In genomic region chr20:40233401-40233800, GRCh38 we compare ENCODE assay signal across 20 cellular contexts.
A peak's percentile ranks its signal among the peaks of the same experiment; 100 is the strongest.
DNase-seq lines count a peak whose midpoint lies in the region; ATAC-seq, FAIRE-seq and TF ChIP-seq lines count a peak whose summit lies in the region.
"Had no signal": no experiment of that assay in that cellular context is flagged by ENCODE, and none has a peak within 500 bp of the region (broad histone marks: within the 10 kb centered on the region; RNA-seq: fewer than 3 reads in every experiment).

No MANE protein-coding gene starts in this region.

- TF ChIP-seq CTCF in A673 (conservative IDR thresholded peaks at IDR 0.05; ENCODE audit: low read depth, low read length) (no peak), kidney (IDR thresholded peaks at IDR 0.05; ENCODE audit: borderline replicate concordance, extremely low read depth, insufficient read depth) (no peak)

- intact Hi-C loops in A673 (cut with micrococcal nuclease; ENCODE audit: unreplicated experiment) = loop anchor here (10.0 kb wide), 1 partner anchor 159 kb away; no protein-coding TSS in a partner anchor
- intact Hi-C loops in sciatic nerve (cut with DNase I) = no loop called here
- intact Hi-C loops in kidney (cut with DNase I) = no loop called here

- H3K9ac ChIP-seq in SK-N-MC (ENCODE audit: insufficient read length) = peak overlapping the region; percentile 40
- no peak overlapping the region for H3K9ac ChIP-seq in kidney (ENCODE audit: low read length in 2 of 2)

- no peaks in the 10 kb centered on the region for H3K36me3 Mint-ChIP-seq in stimulated activated effector memory CD8-positive, alpha-beta T cell treated with anti-CD3 and anti-CD28 coated beads, Interleukin-12 subunit alpha, Interleukin-12 subunit beta, amount 100 ng/mL, for 72 hours

- H3K27ac ChIP-seq in A673 (ENCODE audit: low read depth, low read length, poor library complexity, severe bottlenecking) (peak overlapping the region; percentile 89), SK-N-MC (peak overlapping the region; percentile 99), kidney (ENCODE audit: low read depth in 2 of 2, low read length in 2 of 2) (no peak overlapping the region)

- POLR2A ChIA-PET in A673 (lab: Charles Lee; ENCODE audit: low non-redundant PET) = no interaction called here

- H3K27ac Mint-ChIP-seq in stimulated activated effector memory CD8-positive, alpha-beta T cell treated with anti-CD3 and anti-CD28 coated beads, Interleukin-12 subunit alpha, Interleukin-12 subunit beta, amount 100 ng/mL, for 72 hours = no peak overlapping the region
- H3K27ac Mint-ChIP-seq: CD4-positive, alpha-beta T cell had no signal

- H3K4me3 ChIP-seq in A673 (ENCODE audit: low read depth, low read length, poor library complexity, severe bottlenecking) (no peak overlapping the region), SK-N-MC (peak overlapping the region; percentile 63), kidney (ENCODE audit: low read length in 2 of 2) (no peak overlapping the region)

- no peak overlapping the region for H3K4me3 Mint-ChIP-seq in stimulated activated effector memory CD8-positive, alpha-beta T cell treated with anti-CD3 and anti-CD28 coated beads, Interleukin-12 subunit alpha, Interleukin-12 subunit beta, amount 100 ng/mL, for 72 hours
- H3K4me3 Mint-ChIP-seq: CD4-positive, alpha-beta T cell had no signal

- no peaks in the 10 kb centered on the region for H3K9me3 ChIP-seq in A673 (ENCODE audit: low read depth, low read length, poor library complexity, severe bottlenecking)
- no peaks in the 10 kb centered on the region for H3K9me3 ChIP-seq in SK-N-MC (ENCODE audit: low read depth, low read length)
- H3K9me3 ChIP-seq in kidney (ENCODE audit: control insufficient read depth in 1 of 2, low read length in 2 of 2) = no peaks in the 10 kb centered on the region

- BruUV-seq in A673 (replicated peaks; lab: Mats Ljungman, UMichigan) = no TSS peak

- no peaks in the 10 kb centered on the region for H3K9me3 Mint-ChIP-seq in stimulated activated effector memory CD8-positive, alpha-beta T cell treated with anti-CD3 and anti-CD28 coated beads, Interleukin-12 subunit alpha, Interleukin-12 subunit beta, amount 100 ng/mL, for 72 hours
- H3K9me3 Mint-ChIP-seq: CD4-positive, alpha-beta T cell had no signal

- DNase-seq in A673 (ENCODE audit: low spot score) = peak; percentile 82
- peak; percentile 24 for DNase-seq in M059J (ENCODE audit: low read depth)
- peak; percentile 84 for DNase-seq in SK-N-MC (ENCODE audit: low read depth, low spot score)
- no peak for DNase-seq in sciatic nerve (ENCODE audit: low spot score)
- DNase-seq in stimulated activated effector memory CD8-positive, alpha-beta T cell treated with anti-CD3 and anti-CD28 coated beads, Interleukin-12 subunit alpha, Interleukin-12 subunit beta, amount 100 ng/mL, for 72 hours (ENCODE audit: low spot score in 2 of 2) = no peak
- DNase-seq in kidney = no peak
- no peak for DNase-seq in RKO (ENCODE audit: low spot score)
- DNase-seq: AML-193; Calu3; CD4-positive, alpha-beta T cell; DMS79 treated with DMSO at 0.1 percent for 48 hours; KG1; NCI-H1048; NCI-H1436 treated with DMSO at 0.1 percent for 48 hours; NCI-H2029 treated with DMSO at 0.1 percent for 48 hours; NCI-H2227 treated with DMSO at 0.1 percent for 48 hours; NCI-H524; SHP77 had no signal

- H3K4me1 Mint-ChIP-seq in stimulated activated effector memory CD8-positive, alpha-beta T cell treated with anti-CD3 and anti-CD28 coated beads, Interleukin-12 subunit alpha, Interleukin-12 subunit beta, amount 100 ng/mL, for 72 hours = no peaks in the 10 kb centered on the region

- peak; percentile 78 for ATAC-seq in sciatic nerve
- no peak for ATAC-seq in stimulated activated effector memory CD8-positive, alpha-beta T cell treated with anti-CD3 and anti-CD28 coated beads, Interleukin-12 subunit alpha, Interleukin-12 subunit beta, amount 100 ng/mL, for 72 hours
- ATAC-seq: Panc1 had no signal

- CTCF ChIA-PET in A673 (lab: Charles Lee) = no interaction called here

- no peak for FAIRE-seq in kidney (lab: Jason Lieb, UNC)
- FAIRE-seq: H1 had no signal

- H3K36me3 ChIP-seq in A673 (ENCODE audit: insufficient read depth, low read length, poor library complexity, severe bottlenecking) (no peaks in the 10 kb centered on the region), SK-N-MC (ENCODE audit: insufficient read depth, low read length) (no peaks in the 10 kb centered on the region), kidney (ENCODE audit: control insufficient read depth in 1 of 2, insufficient read depth in 2 of 2, low read length in 2 of 2) (no peaks in the 10 kb centered on the region)

- H3K4me1 ChIP-seq in A673 (ENCODE audit: insufficient read depth, low read length, poor library complexity, severe bottlenecking) (peaks cover 48% of the 10 kb centered on the region), kidney (ENCODE audit: control insufficient read depth in 1 of 2, insufficient read depth in 1 of 2, low read depth in 1 of 2, low read length in 2 of 2) (no peaks in the 10 kb centered on the region)

- H3K27me3 ChIP-seq in A673 (replicated peaks; ENCODE audit: insufficient read depth, low read depth, low read length, poor library complexity) = no peaks in the 10 kb centered on the region

Comparison
In these comparisons a context has a peak if more than half of its experiments do, and no peak if none do; other contexts are left out.
1. DNase-seq: peak in A673 (single experiment), M059J (single experiment) and SK-N-MC (single experiment); none in sciatic nerve (single experiment), stimulated activated effector memory CD8-positive, alpha-beta T cell treated with anti-CD3 and anti-CD28 coated beads, Interleukin-12 subunit alpha, Interleukin-12 subunit beta, amount 100 ng/mL, for 72 hours (0 of 2), kidney (single experiment) and RKO (single experiment).
2. H3K27ac ChIP-seq: peak in A673 (single experiment) and SK-N-MC (single experiment); none in kidney (0 of 2).